Comparison of ENCODE assay signal across 8 cellular contexts in genomic region chr17:49707608-49708514, GRCh38. TPM values are rescaled to one million over a fixed set of nuclear protein-coding genes. Genes with fewer than 3 reads are reported as not detected.
A peak's percentile ranks its signal among the peaks of the same experiment; 100 is the strongest.
DNase-seq lines count a peak whose midpoint lies in the region; ATAC-seq, FAIRE-seq and TF ChIP-seq lines count a peak whose summit lies in the region.

Gene SLC35B1, minus strand, starts transcription at chr17:49707964. Its CDS starts 131 bp downstream, at chr17:49707833.

- peak; percentile 92 for FAIRE-seq in TTC549 (lab: Jason Lieb, UNC)

- peak within 1 kb of the TSS; percentile 99 to 100 (median 100) for H3K27ac Mint-ChIP-seq in brain

- ATAC-seq in GM18517 (IDR thresholded peaks at IDR 0.05; ENCODE audit: unreplicated experiment) = peak; percentile 93
- ATAC-seq in HG03060 (IDR thresholded peaks at IDR 0.05; ENCODE audit: low read depth, unreplicated experiment) = peak; percentile 89

- peaks cover 45% of the 10 kb centered on the region for H3K4me1 Mint-ChIP-seq in brain

- no peaks in the 10 kb centered on the region for H3K9me3 Mint-ChIP-seq in brain

- H3K36me3 Mint-ChIP-seq in brain = peaks cover 34% of the 10 kb centered on the region

- peak; percentile 67 to 79 for TF ChIP-seq CTCF in brain (conservative IDR thresholded peaks at IDR 0.05)

- peak within 1 kb of the TSS; percentile 90 to 96 (median 94) for H3K4me3 Mint-ChIP-seq in brain

- DNase-seq in 8988T (peak; percentile 96), NCI-H2107 (lab: John Stamatoyannopoulos, UW) (peak; percentile 95), iPS DF 4.7 (ENCODE audit: extremely low read depth, low spot score) (peak; percentile 96), skeletal muscle cell (ENCODE audit: low read depth) (peak; percentile 97)

- peaks cover 13% of the 10 kb centered on the region for H3K27me3 Mint-ChIP-seq in brain

- peak within 1 kb of the TSS; percentile 98 for H3K4me3 ChIP-seq in skeletal muscle cell (ENCODE audit: low read depth, low read length)

RNA-seq across cellular contexts. Expression of gene SLC35B1, which starts in this region (rescaled TPM):
- 66.0 TPM for polyA plus RNA-seq in brain (ENCODE audit: insufficient read depth, low read depth, low replicate concordance)

Comparison
In these comparisons a context has a peak if more than half of its experiments do, and no peak if none do; other contexts are left out.
1. Peak in every context shown above with its lines: DNase-seq, ATAC-seq and H3K4me3 ChIP-seq.